Comparison of ENCODE assay signal across 8 cellular contexts in genomic region chr12:53005215-53005985, GRCh38. TPM values are rescaled to one million over a fixed set of nuclear protein-coding genes. Genes with fewer than 3 reads are reported as not detected.
DNase-seq lines count a peak whose midpoint lies in the region; TF ChIP-seq lines count a peak whose summit lies in the region.

No MANE protein-coding gene starts in this region.

- peak overlapping the region; percentile 100 for H3K27ac ChIP-seq in C4-2B
- peak overlapping the region; percentile 89 for H3K27ac ChIP-seq in HL-60 (replicated peaks)
- peak overlapping the region; percentile 52 to 92 (median 83) for H3K27ac ChIP-seq in skin epidermis

- peaks cover 34% of the 10 kb centered on the region for H3K4me1 Mint-ChIP-seq in activated naive CD8-positive, alpha-beta T cell treated with anti-CD3 and anti-CD28 coated beads for 36 hours

- H3K9me3 ChIP-seq in iPS-15b (ENCODE audit: control insufficient read depth, insufficient read depth, low read length) = no peaks in the 10 kb centered on the region

- TF ChIP-seq CTCF in C4-2B (conservative IDR thresholded peaks at IDR 0.05) (no peak), HL-60 (IDR thresholded peaks at IDR 0.05; ENCODE audit: insufficient read depth, low read length) (no peak)

- peak overlapping the region; percentile 76 for H3K4me3 ChIP-seq in HL-60 (replicated peaks; ENCODE audit: insufficient read depth, low read length)
- H3K4me3 ChIP-seq in iPS-15b (ENCODE audit: low read depth, low read length) = peak overlapping the region; percentile 98
- peak overlapping the region; percentile 59 to 97 (median 87) for H3K4me3 ChIP-seq in skin epidermis

- peaks cover 39% of the 10 kb centered on the region for H3K36me3 Mint-ChIP-seq in activated naive CD8-positive, alpha-beta T cell treated with anti-CD3 and anti-CD28 coated beads for 36 hours

- H3K9ac ChIP-seq in iPS-15b (ENCODE audit: low read depth, low read length) = peak overlapping the region; percentile 71

- no peaks in the 10 kb centered on the region for H3K9me3 Mint-ChIP-seq in activated naive CD8-positive, alpha-beta T cell treated with anti-CD3 and anti-CD28 coated beads for 36 hours

- H3K27me3 Mint-ChIP-seq in activated naive CD8-positive, alpha-beta T cell treated with anti-CD3 and anti-CD28 coated beads for 36 hours = no peaks in the 10 kb centered on the region

- H3K36me3 ChIP-seq in iPS-15b (ENCODE audit: control insufficient read depth, insufficient read depth, low read length) = peaks cover 3% of the 10 kb centered on the region

- H3K4me3 Mint-ChIP-seq in activated naive CD8-positive, alpha-beta T cell treated with anti-CD3 and anti-CD28 coated beads for 36 hours = peak overlapping the region; percentile 99

- DNase-seq in HL-60 (ENCODE audit: low read depth in 1 of 2, low spot score in 1 of 2) (peak in 1 of 2 experiments; percentile 22), NCI-H1694 treated with DMSO at 0.1 percent for 48 hours (lab: John Stamatoyannopoulos, UW) (no peak), NCI-H226 (no peak), putamen (ENCODE audit: low spot score) (no peak)
- DNase-seq in activated naive CD8-positive, alpha-beta T cell treated with anti-CD3 and anti-CD28 coated beads for 36 hours = peak; percentile 10

- peak overlapping the region; percentile 100 for H3K27ac Mint-ChIP-seq in activated naive CD8-positive, alpha-beta T cell treated with anti-CD3 and anti-CD28 coated beads for 36 hours

- H3K27me3 ChIP-seq in HL-60 (ENCODE audit: insufficient read depth, poor library complexity, severe bottlenecking) (no peaks in the 10 kb centered on the region), iPS-15b (ENCODE audit: control insufficient read depth, insufficient read depth, low read length) (no peaks in the 10 kb centered on the region)

- peaks cover 3% of the 10 kb centered on the region for H3K4me1 ChIP-seq in iPS-15b (ENCODE audit: control insufficient read depth, insufficient read depth, low read length)

RNA-seq across cellular contexts. Expression of gene EIF4B, which starts 0.9 kb away (rescaled TPM):
- total RNA-seq in activated naive CD8-positive, alpha-beta T cell treated with anti-CD3 and anti-CD28 coated beads for 36 hours = 100 to 1,000 TPM; 704 to 720 TPM

RNA-seq across cellular contexts. Expression of gene TNS2, which starts 44.5 kb away (rescaled TPM):
- total RNA-seq in activated naive CD8-positive, alpha-beta T cell treated with anti-CD3 and anti-CD28 coated beads for 36 hours = 1 to 10 TPM; 1.5 to 2.6 TPM

RNA-seq across cellular contexts. Expression of gene KRT18, which starts 56.5 kb away (rescaled TPM):
- 1 to 10 TPM; 7.3 to 7.6 TPM for total RNA-seq in activated naive CD8-positive, alpha-beta T cell treated with anti-CD3 and anti-CD28 coated beads for 36 hours
